Comparison of ENCODE assay signal across 18 cellular contexts in genomic region chr2:120489023-120489422, GRCh38.
"Had no signal": no experiment of that assay in that cellular context is flagged by ENCODE, and none has a peak within 500 bp of the region (broad histone marks: within the 10 kb centered on the region; RNA-seq: fewer than 3 reads in every experiment).

No MANE protein-coding gene starts in this region.

- H3K36me3 ChIP-seq: gastroesophageal sphincter, heart right ventricle, prostate gland, stomach had no signal

- H3K27me3 ChIP-seq: body of pancreas had no signal

- FAIRE-seq: colon had no signal

- H3K9me3 ChIP-seq: body of pancreas, gastroesophageal sphincter, heart right ventricle, prostate gland, stomach had no signal

- H3K4me1 ChIP-seq: body of pancreas, gastroesophageal sphincter, heart right ventricle, prostate gland had no signal

- DNase-seq: activated CD4-positive, alpha-beta T cell treated with anti-CD3 and anti-CD28 coated beads, Interleukin-2, amount 10 ng/mL, durations not matched to agents 24 days and 14 days; activated CD8-positive, alpha-beta T cell treated with anti-CD3 and anti-CD28 coated beads for 36 hours; activated naive CD4-positive, alpha-beta T cell treated with anti-CD3 and anti-CD28 coated beads for 36 hours; activated T-cell treated with anti-CD3 and anti-CD28 coated beads, Interleukin-2, amount 50 U/mL, for 4 hours; heart right ventricle; left cardiac atrium; mammary epithelial cell; midbrain; right cardiac atrium; stimulated activated CD4-positive, alpha-beta T cell treated with anti-CD3 and anti-CD28 coated beads, Interleukin-15, amount 100 ng/mL, for 24 hours; stimulated activated CD4-positive, alpha-beta T cell treated with anti-CD3 and anti-CD28 coated beads, Interleukin-4, amount 100 ng/mL, for 1 hour; stomach; T1000 had no signal

- H3K4me3 ChIP-seq: body of pancreas, gastroesophageal sphincter, heart right ventricle, prostate gland, skin epidermis, stomach had no signal

- ATAC-seq: activated CD8-positive, alpha-beta T cell treated with anti-CD3 and anti-CD28 coated beads for 36 hours; activated T-cell treated with anti-CD3 and anti-CD28 coated beads, Interleukin-2, amount 50 U/mL, for 4 hours; body of pancreas; gastroesophageal sphincter had no signal

- H3K27ac ChIP-seq: body of pancreas, gastroesophageal sphincter, heart right ventricle, prostate gland, skin epidermis, stomach had no signal
